ENCODE assay signal across 29 cellular contexts in the genomic region with DNA sequence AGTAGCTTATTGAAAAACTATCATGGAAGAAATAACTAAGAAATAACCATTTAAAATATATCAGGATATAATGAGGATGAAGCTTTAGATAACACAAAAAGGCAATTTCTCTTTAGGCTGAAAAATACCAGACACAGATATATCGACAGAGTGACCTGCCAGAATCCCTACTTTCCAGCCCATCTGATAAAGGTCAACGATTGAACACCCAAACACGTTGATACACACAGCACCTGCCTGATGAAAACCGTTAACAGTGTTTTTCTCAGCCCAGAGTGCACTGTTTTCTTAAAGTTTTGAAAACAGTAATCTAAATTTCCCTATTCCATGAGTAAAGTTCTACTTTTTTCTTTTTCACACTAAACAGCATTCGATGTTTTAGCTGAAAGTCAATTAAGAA.
DNase-seq lines count a peak whose midpoint lies in the region; ATAC-seq, FAIRE-seq and TF ChIP-seq lines count a peak whose summit lies in the region.
"Had no signal": no experiment of that assay in that cellular context is flagged by ENCODE, and none has a peak within 500 bp of the region (broad histone marks: within the 10 kb centered on the region; RNA-seq: fewer than 3 reads in every experiment).

No MANE protein-coding gene starts in this region.

- FAIRE-seq in HepG2 (lab: Jason Lieb, UNC) (no peak), endometrium (lab: Jason Lieb, UNC) (peak; percentile 55)
- FAIRE-seq: A549, GM12878, GM12892, GM18507, GM19239 had no signal

- H3K27me3 Mint-ChIP-seq in activated CD8-positive, alpha-beta memory T cell treated with anti-CD3 and anti-CD28 coated beads, Interleukin-2, amount 10 ng/mL, durations not matched to agents 7 days and 5 days: peaks cover 24% of the 10 kb centered on the region

- no peak overlapping the region for H2AFZ ChIP-seq in HepG2 (ENCODE audit: low read length)

- H3K4me3 Mint-ChIP-seq in activated CD8-positive, alpha-beta memory T cell treated with anti-CD3 and anti-CD28 coated beads, Interleukin-2, amount 10 ng/mL, durations not matched to agents 7 days and 5 days: no peak overlapping the region
- H3K4me3 Mint-ChIP-seq: B cell; CD4-positive, alpha-beta T cell; CD8-positive, alpha-beta T cell had no signal

- ATAC-seq in HepG2 (no peak), right lobe of liver (peak; percentile 61 to 71 (median 62)), GM18520 (IDR thresholded peaks at IDR 0.05; ENCODE audit: unreplicated experiment) (no peak)
- ATAC-seq in activated CD8-positive, alpha-beta memory T cell treated with anti-CD3 and anti-CD28 coated beads, Interleukin-2, amount 10 ng/mL, durations not matched to agents 7 days and 5 days: no peak
- ATAC-seq: A549; CD8-positive, alpha-beta T cell; GM12878 had no signal

- H3K9ac ChIP-seq in liver (ENCODE audit: low read depth in 1 of 2, low read length in 2 of 2): no peak overlapping the region
- no peak overlapping the region for H3K9ac ChIP-seq in HepG2 (ENCODE audit: insufficient read depth, low read depth, low read length)
- H3K9ac ChIP-seq: BLaER1 treated with 17β-estradiol and CSF1 and Interleukin-3, amounts not matched to agents 10 nM and 100 nM had no signal

- no TSS peak for BruUV-seq in HepG2 (replicated peaks; lab: Mats Ljungman, UMichigan)

- peak overlapping the region; percentile 5 to 57 for H3K27ac ChIP-seq in liver (ENCODE audit: low read depth in 1 of 2, low read length in 2 of 2)
- H3K27ac ChIP-seq in HepG2 (ENCODE audit: extremely low read length, insufficient read depth, low read length): no peak overlapping the region
- peak overlapping the region; percentile 3 to 59 (median 43) for H3K27ac ChIP-seq in right lobe of liver
- peak overlapping the region; percentile 47 to 61 for H3K27ac ChIP-seq in uterus
- H3K27ac ChIP-seq: 22Rv1; A549; BLaER1 treated with 17β-estradiol and CSF1 and Interleukin-3, amounts not matched to agents 10 nM and 100 nM; C4-2B had no signal

- H3K9me3 Mint-ChIP-seq in activated CD8-positive, alpha-beta memory T cell treated with anti-CD3 and anti-CD28 coated beads, Interleukin-2, amount 10 ng/mL, durations not matched to agents 7 days and 5 days (ENCODE audit: low read depth): no peaks in the 10 kb centered on the region
- H3K9me3 Mint-ChIP-seq: CD4-positive, alpha-beta T cell; CD8-positive, alpha-beta T cell had no signal

- TF ChIP-seq CTCF in liver (IDR thresholded peaks at IDR 0.05; ENCODE audit: low read depth, low read length, missing input control) (no peak), HepG2 (CRISPR knock-in tag; IDR thresholded peaks at IDR 0.05) (no peak), right lobe of liver (IDR thresholded peaks at IDR 0.05) (no peak), uterus (IDR thresholded peaks at IDR 0.05) (no peak)

- peaks cover 5 to 83% (median 66%) of the 10 kb centered on the region in 4 donors for H3K4me1 ChIP-seq in liver (ENCODE audit: control insufficient read depth in 4 of 4, insufficient read depth in 4 of 4, low read length in 3 of 4)
- H3K4me1 ChIP-seq in HepG2 (ENCODE audit: insufficient read depth, low read length): peaks cover 34% of the 10 kb centered on the region
- H3K4me1 ChIP-seq in right lobe of liver: peaks cover 0 to 84% (median 29%) of the 10 kb centered on the region in 4 donors
- H3K4me1 ChIP-seq in uterus: no peaks in the 10 kb centered on the region
- H3K4me1 ChIP-seq: BLaER1 treated with 17β-estradiol and CSF1 and Interleukin-3, amounts not matched to agents 10 nM and 100 nM had no signal

- TF ChIP-seq EP300 in HepG2 (IDR thresholded peaks at IDR 0.05; ENCODE audit: low read depth in 2 of 2, low read length in 2 of 2) (no peak), HepG2 (CRISPR knock-in tag; IDR thresholded peaks at IDR 0.05; ENCODE audit: borderline replicate concordance) (no peak)

- no peaks in the 10 kb centered on the region for H3K27me3 ChIP-seq in liver (ENCODE audit: control insufficient read depth in 4 of 4, insufficient read depth in 4 of 4, low read length in 3 of 4)
- no peaks in the 10 kb centered on the region for H3K27me3 ChIP-seq in HepG2 (ENCODE audit: control insufficient read depth in 1 of 2, insufficient read depth in 2 of 2, low read length in 2 of 2)
- no peaks in the 10 kb centered on the region for H3K27me3 ChIP-seq in right lobe of liver
- H3K27me3 ChIP-seq in uterus: no peaks in the 10 kb centered on the region
- H3K27me3 ChIP-seq: BLaER1 treated with 17β-estradiol and CSF1 and Interleukin-3, amounts not matched to agents 10 nM and 100 nM had no signal

- 27% methylated on average over 5 of the region's 5 CpGs for WGBS in liver
- 96% methylated on average over 5 of the region's 5 CpGs for WGBS in HepG2 (ENCODE audit: low lambda C conversion rate)
- WGBS in right lobe of liver (ENCODE audit: insufficient coverage, low coverage, low lambda C conversion rate, missing lambda C conversion rate): 26% methylated on average over 5 of the region's 5 CpGs

- no peaks in the 10 kb centered on the region for H3K36me3 ChIP-seq in liver (ENCODE audit: control insufficient read depth in 4 of 4, insufficient read depth in 3 of 4, low read depth in 1 of 4, low read length in 3 of 4)
- H3K36me3 ChIP-seq in HepG2 (replicated peaks in 1 of 2; ENCODE audit: control insufficient read depth in 1 of 2, insufficient read depth in 2 of 2, low read length in 2 of 2): no peaks in the 10 kb centered on the region
- no peaks in the 10 kb centered on the region for H3K36me3 ChIP-seq in right lobe of liver
- no peaks in the 10 kb centered on the region for H3K36me3 ChIP-seq in uterus
- H3K36me3 ChIP-seq: BLaER1 treated with 17β-estradiol and CSF1 and Interleukin-3, amounts not matched to agents 10 nM and 100 nM had no signal

- TF ChIP-seq POLR2A in HepG2 (IDR thresholded peaks at IDR 0.05; ENCODE audit: insufficient read depth in 1 of 2, low read depth in 2 of 2, low read length in 2 of 2): no peak
- TF ChIP-seq POLR2A in right lobe of liver (IDR thresholded peaks at IDR 0.05): no peak
- no peak for TF ChIP-seq POLR2A in uterus (IDR thresholded peaks at IDR 0.05)

- in situ Hi-C loops in HepG2 (cut with HindIII; ENCODE audit: extremely low pct_ligation_motif_present, low pct_unique_long_range_greater_than_20kb): loop anchor here (10.0 kb wide), 1 partner anchor 600 kb away; no protein-coding TSS in a partner anchor

- TF ChIP-seq RAD21 in liver (IDR thresholded peaks at IDR 0.05): no peak
- TF ChIP-seq RAD21 in HepG2 (CRISPR knock-in tag; IDR thresholded peaks at IDR 0.05): no peak

- H3K4me3 ChIP-seq in liver (ENCODE audit: low read depth in 1 of 3, low read length in 3 of 3): peak overlapping the region in 1 of 3 donors; percentile 10
- H3K4me3 ChIP-seq in HepG2 (replicated peaks in 1 of 3; ENCODE audit: insufficient read depth in 1 of 3, low read depth in 2 of 3, low read length in 3 of 3): no peak overlapping the region
- H3K4me3 ChIP-seq in right lobe of liver: peak overlapping the region in 1 of 3 donors; percentile 3
- H3K4me3 ChIP-seq in uterus: no peak overlapping the region
- H3K4me3 ChIP-seq: A549; BLaER1 treated with 17β-estradiol and CSF1 and Interleukin-3, amounts not matched to agents 10 nM and 100 nM; GM12878 had no signal

- no peak overlapping the region for H3K4me2 ChIP-seq in HepG2 (ENCODE audit: low read depth, low read length)
- H3K4me2 ChIP-seq: A549; BLaER1 treated with 17β-estradiol and CSF1 and Interleukin-3, amounts not matched to agents 10 nM and 100 nM had no signal

- H3K9me3 ChIP-seq in liver (ENCODE audit: control insufficient read depth in 4 of 4, low read length in 3 of 4): no peaks in the 10 kb centered on the region
- H3K9me3 ChIP-seq in HepG2 (ENCODE audit: low read length): no peaks in the 10 kb centered on the region
- H3K9me3 ChIP-seq in right lobe of liver: no peaks in the 10 kb centered on the region
- no peaks in the 10 kb centered on the region for H3K9me3 ChIP-seq in uterus
- H3K9me3 ChIP-seq: A549; BLaER1 treated with 17β-estradiol and CSF1 and Interleukin-3, amounts not matched to agents 10 nM and 100 nM had no signal

- intact Hi-C loops in HepG2 (cut with micrococcal nuclease; ENCODE audit: unreplicated experiment) (no loop called here), right lobe of liver (cut with DNase I) (no loop called here), uterus (cut with DNase I; ENCODE audit: low total_unique reads) (no loop called here)

- CTCF ChIA-PET in HepG2 (lab: Yijun Ruan, JAX; ENCODE audit: low intra/inter-chr PET ratio, low total read pairs): no interaction called here
- CTCF ChIA-PET in activated CD8-positive, alpha-beta memory T cell treated with anti-CD3 and anti-CD28 coated beads, Interleukin-2, amount 10 ng/mL, durations not matched to agents 7 days and 5 days (lab: Charles Lee): interaction anchor here (2.4 kb wide), 1 partner anchor 12 kb away, joined by 9 read pairs; no protein-coding TSS in a partner anchor

- no peaks in the 10 kb centered on the region for H3K79me2 ChIP-seq in HepG2 (ENCODE audit: insufficient read depth, low read length)

- H3K27ac Mint-ChIP-seq in activated CD8-positive, alpha-beta memory T cell treated with anti-CD3 and anti-CD28 coated beads, Interleukin-2, amount 10 ng/mL, durations not matched to agents 7 days and 5 days: no peak overlapping the region
- H3K27ac Mint-ChIP-seq: B cell; CD4-positive, alpha-beta T cell; CD8-positive, alpha-beta T cell had no signal

- POLR2A ChIA-PET in HepG2 (lab: Yijun Ruan, JAX): no interaction called here

- no peaks in the 10 kb centered on the region for H3K36me3 Mint-ChIP-seq in activated CD8-positive, alpha-beta memory T cell treated with anti-CD3 and anti-CD28 coated beads, Interleukin-2, amount 10 ng/mL, durations not matched to agents 7 days and 5 days
- H3K36me3 Mint-ChIP-seq: CD8-positive, alpha-beta T cell had no signal

- H3K4me1 Mint-ChIP-seq in activated CD8-positive, alpha-beta memory T cell treated with anti-CD3 and anti-CD28 coated beads, Interleukin-2, amount 10 ng/mL, durations not matched to agents 7 days and 5 days: no peaks in the 10 kb centered on the region
- H3K4me1 Mint-ChIP-seq: B cell had no signal

- no peaks in the 10 kb centered on the region for H4K20me1 ChIP-seq in HepG2 (ENCODE audit: insufficient read depth, low read length)
- H4K20me1 ChIP-seq: BLaER1 treated with 17β-estradiol and CSF1 and Interleukin-3, amounts not matched to agents 10 nM and 100 nM had no signal

- no peak for DNase-seq in HepG2 (ENCODE audit: low spot score)
- DNase-seq in right lobe of liver: no peak
- DNase-seq in uterus: no peak
- DNase-seq in D341Med (ENCODE audit: low spot score): no peak
- DNase-seq in activated CD8-positive, alpha-beta memory T cell treated with anti-CD3 and anti-CD28 coated beads, Interleukin-2, amount 10 ng/mL, durations not matched to agents 7 days and 5 days: no peak
- DNase-seq: AML-193; Caco-2; Calu3; CD4-positive, alpha-beta T cell; CD8-positive, alpha-beta T cell; DMS 273 treated with DMSO at 0.1 percent for 48 hours; DMS153; DMS53; DMS79; DND-41; EL; GDM1 had no signal

TF ChIP-seq in liver, 16 proteins besides CTCF, POLR2A, EP300 and RAD21 (continues in another document):
- TF ChIP-seq HNF4A (conservative IDR thresholded peaks at IDR 0.05): peak in 1 of 2 donors; percentile 62
- no peak for TF ChIP-seq FOXA1 (IDR thresholded peaks at IDR 0.05)
- TF ChIP-seq RXRA (IDR thresholded peaks at IDR 0.05): peak; percentile 39 to 71

TF ChIP-seq in HepG2, 621 proteins besides CTCF, POLR2A, EP300 and RAD21 (continues in another document):
- TF ChIP-seq ZNF773 (CRISPR knock-in tag; IDR thresholded peaks at IDR 0.05; ENCODE audit: borderline replicate concordance): no peak
- TF ChIP-seq TAF1 (CRISPR knock-in tag; IDR thresholded peaks at IDR 0.05): no peak

Comparison
In these comparisons a context has a peak if more than half of its experiments do, and no peak if none do; other contexts are left out.
1. ATAC-seq: peak in right lobe of liver (4 of 4); none in HepG2 (single experiment), GM18520 (single experiment) and activated CD8-positive, alpha-beta memory T cell treated with anti-CD3 and anti-CD28 coated beads, Interleukin-2, amount 10 ng/mL, durations not matched to agents 7 days and 5 days (single experiment).